ENCODE assay signal across 28 cellular contexts in genomic region chr6:120711255-120711654, GRCh38.
"Had no signal": no experiment of that assay in that cellular context is flagged by ENCODE, and none has a peak within 500 bp of the region (broad histone marks: within the 10 kb centered on the region; RNA-seq: fewer than 3 reads in every experiment).

No MANE protein-coding gene starts in this region.

- FAIRE-seq: colon, endometrium, endothelial cell of umbilical vein, frontal cortex had no signal

- H3K27me3 ChIP-seq: colonic mucosa, dorsolateral prefrontal cortex, esophagus muscularis mucosa, esophagus squamous epithelium, foreskin keratinocyte, gastrocnemius medialis, gastroesophageal sphincter, heart left ventricle, heart right ventricle had no signal

- H3K27me3 Mint-ChIP-seq: dendritic cell treated with granulocyte-macrophage colony-stimulating factor and Interleukin-4, amounts not matched to agents 40 ng/mL and 50 ng/mL, for 4 days; effector memory CD8-positive, alpha-beta T cell had no signal

- H3K9me3 Mint-ChIP-seq: endodermal cell had no signal

- H3K27ac Mint-ChIP-seq: dendritic cell treated with granulocyte-macrophage colony-stimulating factor and Interleukin-4, amounts not matched to agents 40 ng/mL and 50 ng/mL, for 4 days; effector memory CD8-positive, alpha-beta T cell; endodermal cell had no signal

- H3K36me3 ChIP-seq: colonic mucosa, esophagus muscularis mucosa, esophagus squamous epithelium, gastrocnemius medialis, gastroesophageal sphincter, heart left ventricle, heart right ventricle had no signal

- H3K4me3 ChIP-seq: colonic mucosa, coronary artery, dorsolateral prefrontal cortex, esophagus muscularis mucosa, esophagus squamous epithelium, gastrocnemius medialis, gastroesophageal sphincter, heart left ventricle, heart right ventricle had no signal

- H3K4me1 ChIP-seq: colonic mucosa, esophagus muscularis mucosa, esophagus squamous epithelium, foreskin keratinocyte, gastrocnemius medialis, gastroesophageal sphincter, heart left ventricle, heart right ventricle had no signal

- H3K9me3 ChIP-seq: colonic mucosa, gastrocnemius medialis had no signal

- H3K4me3 Mint-ChIP-seq: dendritic cell treated with granulocyte-macrophage colony-stimulating factor and Interleukin-4, amounts not matched to agents 40 ng/mL and 50 ng/mL, for 4 days; effector memory CD8-positive, alpha-beta T cell; endodermal cell had no signal

- DNase-seq: colonic mucosa; cortex of kidney; dermis blood vessel endothelial cell; dorsolateral prefrontal cortex; effector CD4-positive, alpha-beta T cell; effector CD8-positive, alpha-beta T cell; effector memory CD4-positive, alpha-beta T cell; effector memory CD8-positive, alpha-beta T cell; endodermal cell; erythroblast; esophagus squamous epithelium; foreskin fibroblast; foreskin keratinocyte; foreskin melanocyte; gastrocnemius medialis; glutamatergic neuron; head of caudate nucleus; heart left ventricle; heart right ventricle had no signal

- H3K27ac ChIP-seq: colonic mucosa, coronary artery, dorsolateral prefrontal cortex, epithelial cell of prostate, esophagus muscularis mucosa, esophagus squamous epithelium, foreskin keratinocyte, gastrocnemius medialis, gastroesophageal sphincter, heart left ventricle, heart right ventricle had no signal

- H3K4me1 Mint-ChIP-seq: endodermal cell had no signal
